Comparison of ENCODE assay signal across 3 cellular contexts in genomic region chr5:177080265-177080664, GRCh38.
A peak's percentile ranks its signal among the peaks of the same experiment; 100 is the strongest.
TF ChIP-seq lines count a peak whose summit lies in the region.

No MANE protein-coding gene starts in this region.

TF ChIP-seq in HepG2, 621 proteins besides CTCF, POLR2A, EP300 and RAD21:
- TF ChIP-seq ZNF629 (CRISPR knock-in tag; conservative IDR thresholded peaks at IDR 0.05): peak; percentile 89
- no peak for TF ChIP-seq HNRNPUL1 (IDR thresholded peaks at IDR 0.05; ENCODE audit: low read depth, low read length)
- TF ChIP-seq NFAT5 (CRISPR knock-in tag; IDR thresholded peaks at IDR 0.05): no peak

TF ChIP-seq in A549, 52 proteins besides CTCF, POLR2A, EP300 and RAD21:
- no peak for TF ChIP-seq BCL3 (IDR thresholded peaks at IDR 0.05)
- TF ChIP-seq ESRRA (IDR thresholded peaks at IDR 0.05; ENCODE audit: borderline replicate concordance, low read length): no peak
- TF ChIP-seq KDM5A (IDR thresholded peaks at IDR 0.05): no peak
- TF ChIP-seq GATA3 (IDR thresholded peaks at IDR 0.05; ENCODE audit: borderline replicate concordance): no peak
- TF ChIP-seq KDM1A (IDR thresholded peaks at IDR 0.05; ENCODE audit: low read depth): peak; percentile 50; the same call in 1 of the 2 replicates
- no peak for TF ChIP-seq RCOR1 (IDR thresholded peaks at IDR 0.05; ENCODE audit: low read depth, low read length)

TF ChIP-seq in K562, 482 proteins besides CTCF, POLR2A, EP300 and RAD21:
- TF ChIP-seq CCNT2 (IDR thresholded peaks at IDR 0.05; ENCODE audit: borderline replicate concordance, extremely low read depth, insufficient read length, low read depth, low read length) (no peak), ADNP (tag; IDR thresholded peaks at IDR 0.05) (peak; percentile 64; the same call in 1 of the 2 replicates), CTCFL (IDR thresholded peaks at IDR 0.05; ENCODE audit: borderline replicate concordance, insufficient read depth, low read depth, low read length, poor library complexity, severe bottlenecking) (no peak), CHD4 (IDR thresholded peaks at IDR 0.05; ENCODE audit: insufficient read depth, insufficient replicate concordance, low read depth, low read length, poor library complexity, severe bottlenecking) (peak; percentile 40), ZNF668 (CRISPR knock-in tag; IDR thresholded peaks at IDR 0.05) (no peak), BCOR (IDR thresholded peaks at IDR 0.05) (peak; percentile 77), SMAD2 (IDR thresholded peaks at IDR 0.05; ENCODE audit: low read depth, low read length) (no peak), ZNF263 (CRISPR knock-in tag; IDR thresholded peaks at IDR 0.05; ENCODE audit: borderline replicate concordance) (no peak), THAP7 (CRISPR knock-in tag; IDR thresholded peaks at IDR 0.05) (no peak), RFX5 (IDR thresholded peaks at IDR 0.05; ENCODE audit: low read depth, low read length) (no peak), BHLHE40 (IDR thresholded peaks at IDR 0.05; ENCODE audit: low read length) (no peak), ESRRA (IDR thresholded peaks at IDR 0.05; ENCODE audit: borderline replicate concordance, low read depth) (peak; percentile 73), STAT5B (CRISPR knock-in tag; IDR thresholded peaks at IDR 0.05) (no peak), DEAF1 (CRISPR knock-in tag; IDR thresholded peaks at IDR 0.05) (no peak), SRSF9 (IDR thresholded peaks at IDR 0.05; ENCODE audit: borderline replicate concordance, low read depth, low read length) (no peak), PML (IDR thresholded peaks at IDR 0.05; ENCODE audit: low read length) (no peak), SP1 (CRISPR knock-in tag; IDR thresholded peaks at IDR 0.05) (no peak), SPI1 (IDR thresholded peaks at IDR 0.05; ENCODE audit: borderline replicate concordance, low read depth, low read length) (no peak), ZNF174 (CRISPR knock-in tag; IDR thresholded peaks at IDR 0.05) (no peak), ZNF282 (CRISPR knock-in tag; IDR thresholded peaks at IDR 0.05) (no peak), RBM25 (IDR thresholded peaks at IDR 0.05; ENCODE audit: low read depth, low read length, severe bottlenecking) (peak; percentile 80), KDM1A (IDR thresholded peaks at IDR 0.05) (peak; percentile 18 to 71; a peak in 2 of 4 replicates), ZBTB43 (CRISPR knock-in tag; IDR thresholded peaks at IDR 0.05) (no peak), ZBTB2 (IDR thresholded peaks at IDR 0.05) (no peak), WHSC1 (IDR thresholded peaks at IDR 0.05; ENCODE audit: low read length) (no peak), FOXA3 (CRISPR knock-in tag; conservative IDR thresholded peaks at IDR 0.05 in 1 of 2, IDR thresholded peaks at IDR 0.05 in 1 of 2) (no peak), THRA (IDR thresholded peaks at IDR 0.05) (no peak), RFX7 (CRISPR knock-in tag; IDR thresholded peaks at IDR 0.05) (no peak), ZNF316 (IDR thresholded peaks at IDR 0.05) (no peak), ZNF695 (CRISPR knock-in tag; IDR thresholded peaks at IDR 0.05) (no peak), ZNF311 (CRISPR knock-in tag; IDR thresholded peaks at IDR 0.05) (no peak), RCOR1 (IDR thresholded peaks at IDR 0.05; ENCODE audit: borderline replicate concordance in 1 of 2, low read depth in 2 of 2, low read length in 2 of 2) (peak in 1 of 2 experiments; percentile 29; a peak in 1 of 4 replicates), HDAC2 (IDR thresholded peaks at IDR 0.05) (0 out of 2 replicates have a peak, but pooled peaks have one; percentile 45), ZNF75A (CRISPR knock-in tag; IDR thresholded peaks at IDR 0.05) (no peak)
